27 cellular contexts compared by ENCODE assay signal in genomic region chr7:46214526-46214925, GRCh38.
"Had no signal": no experiment of that assay in that cellular context is flagged by ENCODE, and none has a peak within 500 bp of the region (broad histone marks: within the 10 kb centered on the region; RNA-seq: fewer than 3 reads in every experiment).

No MANE protein-coding gene starts in this region.

- DNase-seq: activated CD4-positive, alpha-beta T cell treated with anti-CD3 and anti-CD28 coated beads for 36 hours; activated CD4-positive, alpha-beta T cell treated with anti-CD3 and anti-CD28 coated beads, Interleukin-2, amount 50 U/mL, for 1 hour; activated CD4-positive, alpha-beta T cell treated with anti-CD3 and anti-CD28 coated beads, Interleukin-2, amount 50 U/mL, for 48 hours; activated CD4-positive, CD25-positive, alpha-beta regulatory T cell; activated CD4-positive, CD25-positive, alpha-beta regulatory T cell treated with anti-CD3 and anti-CD28 coated beads, Interleukin-2, amount 50 U/mL, for 72 hours; activated CD8-positive, alpha-beta memory T cell treated with anti-CD3 and anti-CD28 coated beads, Interleukin-2, amount 10 ng/mL, durations not matched to agents 7 days and 5 days; activated CD8-positive, alpha-beta memory T cell treated with anti-CD3 and anti-CD28 coated beads, Interleukin-2, amount 50 U/mL, for 4 hours; activated CD8-positive, alpha-beta T cell treated with anti-CD3 and anti-CD28 coated beads for 36 hours; activated effector memory CD4-positive, alpha-beta T cell treated with anti-CD3 and anti-CD28 coated beads, Interleukin-2, amount 50 U/mL, for 16 hours; activated naive CD4-positive, alpha-beta T cell; activated naive CD4-positive, alpha-beta T cell treated with anti-CD3 and anti-CD28 coated beads, Interleukin-2, amount 10 ng/mL, durations not matched to agents 7 days and 5 days; activated naive CD8-positive, alpha-beta T cell treated with anti-CD3 and anti-CD28 coated beads, Interleukin-2, amount 10 ng/mL, durations not matched to agents 7 days and 5 days; activated T-cell treated with anti-CD3 and anti-CD28 coated beads, Interleukin-2, amount 50 U/mL, for 1 hour; activated T-cell treated with anti-CD3 and anti-CD28 coated beads, Interleukin-2, amount 50 U/mL, for 48 hours; anterior cingulate cortex; body of pancreas; caudate nucleus; colonic mucosa; effector memory CD4-positive, alpha-beta T cell; endodermal cell; foreskin fibroblast; head of caudate nucleus; T-helper 2 cell had no signal

- H3K4me3 Mint-ChIP-seq: activated CD4-positive, alpha-beta T cell treated with anti-CD3 and anti-CD28 coated beads for 36 hours; activated CD8-positive, alpha-beta memory T cell treated with anti-CD3 and anti-CD28 coated beads, Interleukin-2, amount 10 ng/mL, durations not matched to agents 7 days and 5 days; activated CD8-positive, alpha-beta T cell treated with anti-CD3 and anti-CD28 coated beads for 36 hours; activated naive CD4-positive, alpha-beta T cell treated with anti-CD3 and anti-CD28 coated beads, Interleukin-2, amount 10 ng/mL, durations not matched to agents 7 days and 5 days; activated naive CD8-positive, alpha-beta T cell treated with anti-CD3 and anti-CD28 coated beads, Interleukin-2, amount 10 ng/mL, durations not matched to agents 7 days and 5 days; activated T-helper 1 cell treated with anti-CD3 and anti-CD28 coated beads, Interleukin-12 subunit alpha, Interleukin-12 subunit beta, Interleukin-2, Interleukin-4 antibody, amounts not matched to agents 30 ng/mL and 10 ng/mL and 1 ng/mL, durations not matched to agents 14 hours and 24 hours and 36 hours; endodermal cell had no signal

- H3K27me3 Mint-ChIP-seq: activated CD4-positive, alpha-beta T cell treated with anti-CD3 and anti-CD28 coated beads for 36 hours; activated CD8-positive, alpha-beta memory T cell treated with anti-CD3 and anti-CD28 coated beads, Interleukin-2, amount 10 ng/mL, durations not matched to agents 7 days and 5 days; activated CD8-positive, alpha-beta T cell treated with anti-CD3 and anti-CD28 coated beads for 36 hours; activated naive CD4-positive, alpha-beta T cell treated with anti-CD3 and anti-CD28 coated beads, Interleukin-2, amount 10 ng/mL, durations not matched to agents 7 days and 5 days; activated naive CD8-positive, alpha-beta T cell treated with anti-CD3 and anti-CD28 coated beads, Interleukin-2, amount 10 ng/mL, durations not matched to agents 7 days and 5 days had no signal

- H3K4me1 ChIP-seq: colonic mucosa had no signal

- H3K27ac Mint-ChIP-seq: activated CD4-positive, alpha-beta T cell treated with anti-CD3 and anti-CD28 coated beads for 36 hours; activated CD8-positive, alpha-beta memory T cell treated with anti-CD3 and anti-CD28 coated beads, Interleukin-2, amount 10 ng/mL, durations not matched to agents 7 days and 5 days; activated CD8-positive, alpha-beta T cell treated with anti-CD3 and anti-CD28 coated beads for 36 hours; activated naive CD4-positive, alpha-beta T cell treated with anti-CD3 and anti-CD28 coated beads, Interleukin-2, amount 10 ng/mL, durations not matched to agents 7 days and 5 days; activated naive CD4-positive, alpha-beta T cell treated with anti-CD3 and anti-CD28 coated beads, Interleukin-2, amount 50 U/mL, for 72 hours; activated naive CD8-positive, alpha-beta T cell treated with anti-CD3 and anti-CD28 coated beads, Interleukin-2, amount 10 ng/mL, durations not matched to agents 7 days and 5 days; activated T-helper 1 cell treated with anti-CD3 and anti-CD28 coated beads, Interleukin-12 subunit alpha, Interleukin-12 subunit beta, Interleukin-2, Interleukin-4 antibody, amounts not matched to agents 30 ng/mL and 10 ng/mL and 1 ng/mL, durations not matched to agents 14 hours and 24 hours and 36 hours; activated T-helper 2 cell treated with anti-CD3 and anti-CD28 coated beads, Interferon-gamma antibody, Interleukin-2, Interleukin-4, amounts not matched to agents 10 μg/mL and 5 μg/mL and 100 μg/mL, durations not matched to agents 14 hours and 24 hours and 36 hours had no signal

- H3K36me3 ChIP-seq: colonic mucosa had no signal

- FAIRE-seq: frontal cortex had no signal

- H3K9me3 Mint-ChIP-seq: activated CD8-positive, alpha-beta T cell treated with anti-CD3 and anti-CD28 coated beads for 36 hours; activated naive CD8-positive, alpha-beta T cell treated with anti-CD3 and anti-CD28 coated beads, Interleukin-2, amount 10 ng/mL, durations not matched to agents 7 days and 5 days; activated T-helper 1 cell treated with anti-CD3 and anti-CD28 coated beads, Interleukin-12 subunit alpha, Interleukin-12 subunit beta, Interleukin-2, Interleukin-4 antibody, amounts not matched to agents 30 ng/mL and 10 ng/mL and 1 ng/mL, durations not matched to agents 14 hours and 24 hours and 36 hours; activated T-helper 2 cell treated with anti-CD3 and anti-CD28 coated beads, Interferon-gamma antibody, Interleukin-2, Interleukin-4, amounts not matched to agents 10 μg/mL and 5 μg/mL and 100 μg/mL, durations not matched to agents 14 hours and 24 hours and 36 hours; endodermal cell had no signal

- H3K27ac ChIP-seq: colonic mucosa had no signal

- H3K4me3 ChIP-seq: body of pancreas, colonic mucosa had no signal

- H3K27me3 ChIP-seq: body of pancreas, colonic mucosa had no signal

- H3K36me3 Mint-ChIP-seq: activated CD8-positive, alpha-beta memory T cell treated with anti-CD3 and anti-CD28 coated beads, Interleukin-2, amount 10 ng/mL, durations not matched to agents 7 days and 5 days; activated naive CD4-positive, alpha-beta T cell treated with anti-CD3 and anti-CD28 coated beads, Interleukin-2, amount 10 ng/mL, durations not matched to agents 7 days and 5 days; activated naive CD4-positive, alpha-beta T cell treated with anti-CD3 and anti-CD28 coated beads, Interleukin-2, amount 50 U/mL, for 72 hours; activated naive CD8-positive, alpha-beta T cell treated with anti-CD3 and anti-CD28 coated beads, Interleukin-2, amount 10 ng/mL, durations not matched to agents 7 days and 5 days had no signal

- H3K4me1 Mint-ChIP-seq: activated CD4-positive, alpha-beta T cell treated with anti-CD3 and anti-CD28 coated beads for 36 hours; activated CD8-positive, alpha-beta memory T cell treated with anti-CD3 and anti-CD28 coated beads, Interleukin-2, amount 10 ng/mL, durations not matched to agents 7 days and 5 days; activated naive CD4-positive, alpha-beta T cell treated with anti-CD3 and anti-CD28 coated beads, Interleukin-2, amount 10 ng/mL, durations not matched to agents 7 days and 5 days; activated naive CD8-positive, alpha-beta T cell treated with anti-CD3 and anti-CD28 coated beads, Interleukin-2, amount 10 ng/mL, durations not matched to agents 7 days and 5 days had no signal

- H3K9me3 ChIP-seq: body of pancreas, colonic mucosa had no signal
